21 cellular contexts compared by ENCODE assay signal in genomic region chr17:74853669-74854068, GRCh38. TPM values are rescaled to one million over a fixed set of nuclear protein-coding genes. Genes with fewer than 3 reads are reported as not detected.
DNase-seq lines count a peak whose midpoint lies in the region; ATAC-seq and TF ChIP-seq lines count a peak whose summit lies in the region.
"Had no signal": no experiment of that assay in that cellular context is flagged by ENCODE, and none has a peak within 500 bp of the region (broad histone marks: within the 10 kb centered on the region; RNA-seq: fewer than 3 reads in every experiment).

No MANE protein-coding gene starts in this region.

- intact Hi-C loops in activated T-helper 1 cell treated with anti-CD3 and anti-CD28 coated beads, Interleukin-12 subunit alpha, Interleukin-12 subunit beta, Interleukin-2, Interleukin-4 antibody, amounts not matched to agents 30 ng/mL and 10 ng/mL and 1 ng/mL, durations not matched to agents 14 hours and 24 hours and 36 hours (cut with micrococcal nuclease), result loop anchor here (2.0 to 5.0 kb wide), 2 partner anchors 109 to 1704 kb away; no protein-coding TSS in a partner anchor
- intact Hi-C loops in head of caudate nucleus (cut with DNase I), result no loop called here

- H3K36me3 Mint-ChIP-seq in T-helper 2 cell treated with Interferon-gamma antibody and Interleukin-4, amounts not matched to agents 5 μg/mL and 100 μg/mL, for 36 hours (ENCODE audit: low read depth), result no peaks in the 10 kb centered on the region
- H3K36me3 Mint-ChIP-seq in activated T-helper 1 cell treated with anti-CD3 and anti-CD28 coated beads, Interleukin-12 subunit alpha, Interleukin-12 subunit beta, Interleukin-2, Interleukin-4 antibody, amounts not matched to agents 30 ng/mL and 10 ng/mL and 1 ng/mL, durations not matched to agents 14 hours and 24 hours and 36 hours (ENCODE audit: low read depth), result peaks cover 1% of the 10 kb centered on the region
- peaks cover 0 to 2% (median 0%) of the 10 kb centered on the region in 3 donors for H3K36me3 Mint-ChIP-seq in naive thymus-derived CD8-positive, alpha-beta T cell
- H3K36me3 Mint-ChIP-seq: CD8-positive, alpha-beta T cell had no signal

- H3K4me3 Mint-ChIP-seq in T-helper 2 cell treated with Interferon-gamma antibody and Interleukin-4, amounts not matched to agents 5 μg/mL and 100 μg/mL, for 36 hours, result peak overlapping the region; percentile 84
- peak overlapping the region; percentile 16 for H3K4me3 Mint-ChIP-seq in activated T-helper 1 cell treated with anti-CD3 and anti-CD28 coated beads, Interleukin-12 subunit alpha, Interleukin-12 subunit beta, Interleukin-2, Interleukin-4 antibody, amounts not matched to agents 30 ng/mL and 10 ng/mL and 1 ng/mL, durations not matched to agents 14 hours and 24 hours and 36 hours
- peak overlapping the region in 7 of 10 donors; percentile 2 to 80 (median 52) for H3K4me3 Mint-ChIP-seq in naive thymus-derived CD8-positive, alpha-beta T cell

- peak overlapping the region; percentile 43; the same call in 1 of the 2 replicates for H3K9ac ChIP-seq in DND-41 (ENCODE audit: low read depth, low read length)
- H3K9ac ChIP-seq: BLaER1, GM23248 had no signal

- peaks cover 12% of the 10 kb centered on the region; the same call in 1 of the 2 replicates for H4K20me1 ChIP-seq in DND-41 (ENCODE audit: insufficient read depth, low read length)

- H3K27ac ChIP-seq in DND-41 (ENCODE audit: low read length) (no peak overlapping the region), SJCRH30 (no peak overlapping the region)
- H3K27ac ChIP-seq: BLaER1, GM23248, PC-9 had no signal

- POLR2A ChIA-PET in naive thymus-derived CD8-positive, alpha-beta T cell (lab: Charles Lee), result no interaction called here

- no peaks in the 10 kb centered on the region for H3K9me3 Mint-ChIP-seq in T-helper 2 cell treated with Interferon-gamma antibody and Interleukin-4, amounts not matched to agents 5 μg/mL and 100 μg/mL, for 36 hours
- no peaks in the 10 kb centered on the region for H3K9me3 Mint-ChIP-seq in activated T-helper 1 cell treated with anti-CD3 and anti-CD28 coated beads, Interleukin-12 subunit alpha, Interleukin-12 subunit beta, Interleukin-2, Interleukin-4 antibody, amounts not matched to agents 30 ng/mL and 10 ng/mL and 1 ng/mL, durations not matched to agents 14 hours and 24 hours and 36 hours
- H3K9me3 Mint-ChIP-seq in naive thymus-derived CD8-positive, alpha-beta T cell, result no peaks in the 10 kb centered on the region
- H3K9me3 Mint-ChIP-seq: CD8-positive, alpha-beta T cell had no signal

- no peaks in the 10 kb centered on the region for H3K36me3 ChIP-seq in DND-41 (ENCODE audit: insufficient read depth, low read length)
- no peaks in the 10 kb centered on the region for H3K36me3 ChIP-seq in SJCRH30
- H3K36me3 ChIP-seq: BLaER1 had no signal

- H3K4me1 ChIP-seq in DND-41 (ENCODE audit: insufficient read depth, low read length) (peaks cover 21% of the 10 kb centered on the region), SJCRH30 (peaks cover 13% of the 10 kb centered on the region)

- H3K27ac Mint-ChIP-seq in T-helper 2 cell treated with Interferon-gamma antibody and Interleukin-4, amounts not matched to agents 5 μg/mL and 100 μg/mL, for 36 hours, result no peak overlapping the region
- H3K27ac Mint-ChIP-seq in activated T-helper 1 cell treated with anti-CD3 and anti-CD28 coated beads, Interleukin-12 subunit alpha, Interleukin-12 subunit beta, Interleukin-2, Interleukin-4 antibody, amounts not matched to agents 30 ng/mL and 10 ng/mL and 1 ng/mL, durations not matched to agents 14 hours and 24 hours and 36 hours, result no peak overlapping the region
- peak overlapping the region in 1 of 10 donors; percentile 63 for H3K27ac Mint-ChIP-seq in naive thymus-derived CD8-positive, alpha-beta T cell
- H3K27ac Mint-ChIP-seq: CD8-positive, alpha-beta T cell had no signal

- ATAC-seq in DND-41 (ENCODE audit: insufficient read depth, low read depth), result no peak
- no peak for ATAC-seq in naive thymus-derived CD8-positive, alpha-beta T cell
- ATAC-seq: CD8-positive, alpha-beta T cell; HepG2 had no signal

- peak overlapping the region in 1 of 2 experiments; percentile 58; a peak in 1 of 4 replicates for H3K4me3 ChIP-seq in DND-41 (ENCODE audit: low read depth in 1 of 2, low read length in 2 of 2)
- H3K4me3 ChIP-seq in SJCRH30, result no peak overlapping the region
- H3K4me3 ChIP-seq: BLaER1, GM23248, PC-9 had no signal

- H3K79me2 ChIP-seq in DND-41 (ENCODE audit: insufficient read depth, low read length), result no peaks in the 10 kb centered on the region

- peak overlapping the region; percentile 68 for H3K4me2 ChIP-seq in DND-41 (ENCODE audit: insufficient read depth, low read length)
- H3K4me2 ChIP-seq: PC-9 had no signal

- no peak overlapping the region for H2AFZ ChIP-seq in DND-41 (ENCODE audit: low read depth, low read length)
- H2AFZ ChIP-seq: GM23248, PC-9 had no signal

- H3K9me3 ChIP-seq in DND-41 (ENCODE audit: insufficient read depth, low read length, severe bottlenecking), result no peaks in the 10 kb centered on the region
- H3K9me3 ChIP-seq in SJCRH30 (replicated peaks), result no peaks in the 10 kb centered on the region
- H3K9me3 ChIP-seq: BLaER1 had no signal

- DNase-seq in T-helper 2 cell treated with Interferon-gamma antibody and Interleukin-4, amounts not matched to agents 5 μg/mL and 100 μg/mL, for 36 hours (ENCODE audit: low spot score), result no peak
- DNase-seq in T-helper 2 cell (no peak), DND-41 (no peak), head of caudate nucleus (no peak), SJCRH30 (no peak), GOT3 (lab: John Stamatoyannopoulos, UW) (no peak)
- no peak for DNase-seq in activated T-helper 1 cell treated with anti-CD3 and anti-CD28 coated beads, Interleukin-12 subunit alpha, Interleukin-12 subunit beta, Interleukin-2, Interleukin-4 antibody, amounts not matched to agents 30 ng/mL and 10 ng/mL and 1 ng/mL, durations not matched to agents 14 hours and 24 hours and 36 hours (ENCODE audit: low spot score)
- no peak for DNase-seq in naive thymus-derived CD8-positive, alpha-beta T cell
- DNase-seq: CD8-positive, alpha-beta T cell; GF-D8; GM23248; KG1; NCI-H1436; NCI-H2029; NCI-H2171; NCI-H446; PC-9 had no signal

- TF ChIP-seq CTCF in DND-41 (IDR thresholded peaks at IDR 0.05; ENCODE audit: borderline replicate concordance, extremely low read depth, low read length, poor library complexity, severe bottlenecking), result no peak

- peaks cover 5% of the 10 kb centered on the region for H3K4me1 Mint-ChIP-seq in T-helper 2 cell treated with Interferon-gamma antibody and Interleukin-4, amounts not matched to agents 5 μg/mL and 100 μg/mL, for 36 hours (ENCODE audit: low read depth)
- peaks cover 11% of the 10 kb centered on the region for H3K4me1 Mint-ChIP-seq in activated T-helper 1 cell treated with anti-CD3 and anti-CD28 coated beads, Interleukin-12 subunit alpha, Interleukin-12 subunit beta, Interleukin-2, Interleukin-4 antibody, amounts not matched to agents 30 ng/mL and 10 ng/mL and 1 ng/mL, durations not matched to agents 14 hours and 24 hours and 36 hours (ENCODE audit: low read depth)
- H3K4me1 Mint-ChIP-seq in naive thymus-derived CD8-positive, alpha-beta T cell, result peaks cover 6 to 12% (median 9%) of the 10 kb centered on the region in 4 donors

- H3K27me3 ChIP-seq in DND-41 (ENCODE audit: insufficient read depth, low read length, poor library complexity) (peaks cover 2% of the 10 kb centered on the region), SJCRH30 (peaks cover 26% of the 10 kb centered on the region)

- H3K27me3 Mint-ChIP-seq in T-helper 2 cell treated with Interferon-gamma antibody and Interleukin-4, amounts not matched to agents 5 μg/mL and 100 μg/mL, for 36 hours (ENCODE audit: low read depth), result peaks cover 56% of the 10 kb centered on the region
- H3K27me3 Mint-ChIP-seq in activated T-helper 1 cell treated with anti-CD3 and anti-CD28 coated beads, Interleukin-12 subunit alpha, Interleukin-12 subunit beta, Interleukin-2, Interleukin-4 antibody, amounts not matched to agents 30 ng/mL and 10 ng/mL and 1 ng/mL, durations not matched to agents 14 hours and 24 hours and 36 hours (ENCODE audit: insufficient read depth), result peaks cover 27% of the 10 kb centered on the region
- peaks cover 31 to 74% (median 60%) of the 10 kb centered on the region in 5 donors for H3K27me3 Mint-ChIP-seq in naive thymus-derived CD8-positive, alpha-beta T cell

RNA-seq across cellular contexts. Expression of gene GRIN2C, which starts 6.0 kb away (rescaled TPM):
- total RNA-seq in activated T-helper 1 cell treated with anti-CD3 and anti-CD28 coated beads, Interleukin-12 subunit alpha, Interleukin-12 subunit beta, Interleukin-2, Interleukin-4 antibody, amounts not matched to agents 30 ng/mL and 10 ng/mL and 1 ng/mL, durations not matched to agents 14 hours and 24 hours and 36 hours, result 0.02 and 0.34 TPM in 2 replicates
- total RNA-seq in naive thymus-derived CD8-positive, alpha-beta T cell, result under 1 TPM in 1 of 2 experiments, not detected in 1; 0.08 TPM
- under 1 TPM in 1 of 3 donors, not detected in 2; 0.08 TPM for polyA plus RNA-seq in naive thymus-derived CD8-positive, alpha-beta T cell
- total RNA-seq in SJCRH30 (2014; rRNA removed; shearing (Covaris generic)), result not detected in 2 replicates
- total RNA-seq: CD8-positive, alpha-beta T cell; GM23248 had no signal
- polyA plus RNA-seq: GM23248 had no signal

RNA-seq across cellular contexts. Expression of gene FDXR, which starts 19.1 kb away (rescaled TPM):
- 20.1 and 21.5 TPM in 2 replicates for total RNA-seq in activated T-helper 1 cell treated with anti-CD3 and anti-CD28 coated beads, Interleukin-12 subunit alpha, Interleukin-12 subunit beta, Interleukin-2, Interleukin-4 antibody, amounts not matched to agents 30 ng/mL and 10 ng/mL and 1 ng/mL, durations not matched to agents 14 hours and 24 hours and 36 hours
- total RNA-seq in naive thymus-derived CD8-positive, alpha-beta T cell, result 10 to 100 TPM; 10.7 to 12.7 TPM
- polyA plus RNA-seq in naive thymus-derived CD8-positive, alpha-beta T cell, result 1 to 10 TPM; 3.9 to 7.2 (median 4.2) TPM
- 6.7 and 7.2 TPM in 2 replicates for total RNA-seq in SJCRH30 (2014; rRNA removed; shearing (Covaris generic))

RNA-seq across cellular contexts. Expression of gene FADS6, which starts 39.8 kb away (rescaled TPM):
- not detected in 2 replicates for total RNA-seq in activated T-helper 1 cell treated with anti-CD3 and anti-CD28 coated beads, Interleukin-12 subunit alpha, Interleukin-12 subunit beta, Interleukin-2, Interleukin-4 antibody, amounts not matched to agents 30 ng/mL and 10 ng/mL and 1 ng/mL, durations not matched to agents 14 hours and 24 hours and 36 hours
- total RNA-seq in naive thymus-derived CD8-positive, alpha-beta T cell, result not detected
- polyA plus RNA-seq in naive thymus-derived CD8-positive, alpha-beta T cell, result not detected
- not detected in 2 replicates for total RNA-seq in SJCRH30 (2014; rRNA removed; shearing (Covaris generic))
- total RNA-seq: A172; CD8-positive, alpha-beta T cell; GM23248; M059J; PC-9 had no signal
- polyA plus RNA-seq: GM23248 had no signal

Comparison
In these comparisons a context has a peak if more than half of its experiments do, and no peak if none do; other contexts are left out.
1. H3K4me3 Mint-ChIP-seq: peak in every context shown above with its lines; median percentile 84 in T-helper 2 cell treated with Interferon-gamma antibody and Interleukin-4, amounts not matched to agents 5 μg/mL and 100 μg/mL, for 36 hours; 52 in naive thymus-derived CD8-positive, alpha-beta T cell; 16 in activated T-helper 1 cell treated with anti-CD3 and anti-CD28 coated beads, Interleukin-12 subunit alpha, Interleukin-12 subunit beta, Interleukin-2, Interleukin-4 antibody, amounts not matched to agents 30 ng/mL and 10 ng/mL and 1 ng/mL, durations not matched to agents 14 hours and 24 hours and 36 hours.